In genomic region chr5:6714221-6715041, GRCh38 we compare ENCODE assay signal across 9 cellular contexts. TPM values are rescaled to one million over a fixed set of nuclear protein-coding genes. Genes with fewer than 3 reads are reported as not detected.
A peak's percentile ranks its signal among the peaks of the same experiment; 100 is the strongest.
DNase-seq lines count a peak whose midpoint lies in the region; ATAC-seq, FAIRE-seq and TF ChIP-seq lines count a peak whose summit lies in the region.
"Had no signal": no experiment of that assay in that cellular context is flagged by ENCODE, and none has a peak within 500 bp of the region (broad histone marks: within the 10 kb centered on the region; RNA-seq: fewer than 3 reads in every experiment).

No MANE protein-coding gene starts in this region.

- H3K9me3 Mint-ChIP-seq in stimulated activated naive CD8-positive, alpha-beta T cell treated with anti-CD3 and anti-CD28 coated beads, Interleukin-15, Interleukin-2, amounts not matched to agents 100 ng/mL and 50 ng/mL, for 24 hours: no peaks in the 10 kb centered on the region

- no peaks in the 10 kb centered on the region for H3F3A ChIP-seq in OCI-LY1 (ENCODE audit: insufficient read depth, low read length)

- no peak for ATAC-seq in HG03378 (IDR thresholded peaks at IDR 0.05; ENCODE audit: unreplicated experiment)

- in situ Hi-C loops in astrocyte of the cerebellum (cut with HindIII; ENCODE audit: low sequenced_read_pairs): no loop called here

- H3K79me2 ChIP-seq in OCI-LY1 (ENCODE audit: insufficient read depth, low read length): peaks cover 37% of the 10 kb centered on the region
- peaks cover 54% of the 10 kb centered on the region for H3K79me2 ChIP-seq in keratinocyte (ENCODE audit: control insufficient read depth, insufficient read depth, low read length)

- H3K9me3 ChIP-seq in OCI-LY1 (ENCODE audit: low read length): no peaks in the 10 kb centered on the region
- H3K9me3 ChIP-seq in keratinocyte (ENCODE audit: control insufficient read depth, low read depth, low read length): no peaks in the 10 kb centered on the region

- DNase-seq in DMS 273 (lab: John Stamatoyannopoulos, UW; ENCODE audit: unreplicated experiment) (peak; percentile 58), DMS 273 treated with DMSO at 0.1 percent for 48 hours (lab: John Stamatoyannopoulos, UW) (no peak), astrocyte of the cerebellum (ENCODE audit: low read depth) (no peak), keratinocyte (ENCODE audit: low read depth, low spot score) (no peak), epidermal melanocyte (ENCODE audit: insufficient read length, low spot score) (no peak)

- peaks cover 3% of the 10 kb centered on the region for H3K9me1 ChIP-seq in keratinocyte (ENCODE audit: control insufficient read depth, extremely low read depth, insufficient read depth, low read length)

- no peak for FAIRE-seq in keratinocyte (lab: Jason Lieb, UNC)
- FAIRE-seq: A204.1 had no signal

- H3K27ac Mint-ChIP-seq in stimulated activated naive CD8-positive, alpha-beta T cell treated with anti-CD3 and anti-CD28 coated beads, Interleukin-15, Interleukin-2, amounts not matched to agents 100 ng/mL and 50 ng/mL, for 24 hours: peak overlapping the region; percentile 82

- H3K4me3 ChIP-seq in OCI-LY1 (ENCODE audit: low read depth, low read length, poor library complexity, severe bottlenecking): peak overlapping the region; percentile 76
- H3K4me3 ChIP-seq in astrocyte of the cerebellum (ENCODE audit: low read depth, low read length): peak overlapping the region; percentile 65
- peak overlapping the region; percentile 54 to 71 (median 66) for H3K4me3 ChIP-seq in keratinocyte (ENCODE audit: control insufficient read depth in 2 of 3, extremely low read depth in 1 of 3, insufficient read depth in 2 of 3, low read depth in 1 of 3, low read length in 3 of 3)

- H3K4me2 ChIP-seq in OCI-LY1 (ENCODE audit: low read length) (peak overlapping the region; percentile 94), keratinocyte (ENCODE audit: control insufficient read depth, extremely low read depth, insufficient read depth, low read depth, low read length) (peak overlapping the region; percentile 86)

- H3K9me2 ChIP-seq in OCI-LY1 (ENCODE audit: low read depth, low read length): no peaks in the 10 kb centered on the region

- H3K36me3 Mint-ChIP-seq in stimulated activated naive CD8-positive, alpha-beta T cell treated with anti-CD3 and anti-CD28 coated beads, Interleukin-15, Interleukin-2, amounts not matched to agents 100 ng/mL and 50 ng/mL, for 24 hours (ENCODE audit: low read depth): peaks cover 27% of the 10 kb centered on the region

- H3K4me3 Mint-ChIP-seq in stimulated activated naive CD8-positive, alpha-beta T cell treated with anti-CD3 and anti-CD28 coated beads, Interleukin-15, Interleukin-2, amounts not matched to agents 100 ng/mL and 50 ng/mL, for 24 hours: peak overlapping the region; percentile 90

- H2AFZ ChIP-seq in OCI-LY1 (ENCODE audit: low read length) (no peak overlapping the region), keratinocyte (ENCODE audit: control insufficient read depth, low read length) (no peak overlapping the region)

- TF ChIP-seq CTCF in OCI-LY1 (IDR thresholded peaks at IDR 0.05; ENCODE audit: low read length) (no peak), astrocyte of the cerebellum (IDR thresholded peaks at IDR 0.05; ENCODE audit: low read depth, low read length, missing control alignments) (no peak), keratinocyte (optimal IDR thresholded peaks at IDR 0.05 in 1 of 3, IDR thresholded peaks at IDR 0.05 in 1 of 3, conservative IDR thresholded peaks at IDR 0.05 in 1 of 3; ENCODE audit: extremely low read depth in 1 of 3, insufficient read depth in 2 of 3, low read length in 3 of 3) (no peak)

- peaks cover 57% of the 10 kb centered on the region for H3K4me1 ChIP-seq in OCI-LY1 (ENCODE audit: insufficient read depth, low read length, severe bottlenecking)
- H3K4me1 ChIP-seq in keratinocyte (ENCODE audit: control insufficient read depth, extremely low read depth, insufficient read depth, low read length): peaks cover 17% of the 10 kb centered on the region

- H3K27ac ChIP-seq in OCI-LY1 (ENCODE audit: low read depth, low read length, poor library complexity, severe bottlenecking) (no peak overlapping the region), keratinocyte (ENCODE audit: control insufficient read depth, insufficient read depth, low read length) (no peak overlapping the region)

- no peaks in the 10 kb centered on the region for H3K27me3 ChIP-seq in OCI-LY1 (ENCODE audit: insufficient read depth, low read length)
- H3K27me3 ChIP-seq in keratinocyte (ENCODE audit: control insufficient read depth, extremely low read depth, insufficient read depth, low read length): no peaks in the 10 kb centered on the region

- H3K27me3 Mint-ChIP-seq in stimulated activated naive CD8-positive, alpha-beta T cell treated with anti-CD3 and anti-CD28 coated beads, Interleukin-15, Interleukin-2, amounts not matched to agents 100 ng/mL and 50 ng/mL, for 24 hours: peaks cover 7% of the 10 kb centered on the region

- H4K20me1 ChIP-seq in OCI-LY1 (ENCODE audit: insufficient read depth, low read length): no peaks in the 10 kb centered on the region; the same call in 1 of the 2 replicates
- peaks cover 28% of the 10 kb centered on the region for H4K20me1 ChIP-seq in keratinocyte (ENCODE audit: control insufficient read depth, extremely low read depth, insufficient read depth, low read length)

- H3K36me3 ChIP-seq in OCI-LY1 (ENCODE audit: insufficient read depth, low read length) (peaks cover 39% of the 10 kb centered on the region), keratinocyte (ENCODE audit: control insufficient read depth in 2 of 2, extremely low read depth in 1 of 2, insufficient read depth in 2 of 2, low read length in 2 of 2) (peaks cover 3 to 13% of the 10 kb centered on the region in 2 experiments)

- dilution Hi-C loops in keratinocyte (cut with MboI; ENCODE audit: extremely low pct_ligation_motif_present, low sequenced_read_pairs): no loop called here

- H3K9ac ChIP-seq in OCI-LY1 (ENCODE audit: low read length) (peak overlapping the region; percentile 49), keratinocyte (ENCODE audit: control insufficient read depth, extremely low read depth, insufficient read depth, low read length) (peak overlapping the region; percentile 65)

- peaks cover 60% of the 10 kb centered on the region for H3K4me1 Mint-ChIP-seq in stimulated activated naive CD8-positive, alpha-beta T cell treated with anti-CD3 and anti-CD28 coated beads, Interleukin-15, Interleukin-2, amounts not matched to agents 100 ng/mL and 50 ng/mL, for 24 hours (ENCODE audit: low read depth)

RNA-seq across cellular contexts. Expression of gene TENT4A, which starts 1.2 kb away (rescaled TPM):
- polyA plus RNA-seq in keratinocyte: 4.0 to 5.9 TPM (median 4.2 TPM) in 3 replicates
- 8.0 TPM for polyA plus RNA-seq in keratinocyte (2011; ENCODE audit: low read depth)
- polyA plus RNA-seq in keratinocyte (2011; cell fraction: cytosol; rRNA removed): 3.8 and 3.9 TPM in 2 replicates
- polyA plus RNA-seq in keratinocyte (2011; cell fraction: nucleus; rRNA removed): 29.5 and 32.6 TPM in 2 replicates
- polyA plus RNA-seq in keratinocyte (2012; ENCODE audit: low replicate concordance): 10.0 and 10.2 TPM in 2 replicates
- polyA minus RNA-seq in keratinocyte: 6.8 to 15.8 TPM (median 15.5 TPM) in 3 replicates
- polyA minus RNA-seq in keratinocyte (2011; cell fraction: cytosol; rRNA and poly(A)+ RNA removed): 3.8 TPM
- polyA minus RNA-seq in keratinocyte (2011; cell fraction: nucleus; rRNA and poly(A)+ RNA removed): 13.0 and 21.1 TPM in 2 replicates
